25 cellular contexts compared by ENCODE assay signal in the genomic region with DNA sequence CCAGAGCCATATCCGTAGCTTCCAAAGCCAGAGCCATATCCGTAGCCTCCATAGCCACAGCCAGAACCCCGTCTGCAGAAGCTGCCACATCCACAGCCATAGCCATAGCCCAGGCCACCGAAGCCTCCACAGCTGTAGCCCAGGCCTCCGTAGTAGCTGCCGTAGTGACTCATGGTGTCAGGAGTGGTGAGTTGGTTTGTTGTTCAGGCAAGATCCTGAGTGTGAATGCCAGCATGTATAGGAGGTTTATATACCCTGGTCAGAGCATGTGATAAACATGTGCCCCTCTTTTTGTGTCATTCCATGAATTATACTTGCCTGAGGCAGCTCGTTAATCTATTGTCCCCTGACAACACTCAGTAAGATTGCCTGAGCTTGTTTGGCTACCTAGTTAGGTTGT. TPM values are rescaled to one million over a fixed set of nuclear protein-coding genes. Genes with fewer than 3 reads are reported as not detected.
"Had no signal": no experiment of that assay in that cellular context is flagged by ENCODE, and none has a peak within 500 bp of the region (broad histone marks: within the 10 kb centered on the region; RNA-seq: fewer than 3 reads in every experiment).

KRTAP19-1 (minus strand) TSS at position 223 of the 400 bp plus-strand sequence; CDS start at position 173, 50 bp downstream.

- H3K27ac ChIP-seq: cardiac muscle cell, thyroid gland had no signal

- ATAC-seq: activated CD8-positive, alpha-beta memory T cell treated with anti-CD3 and anti-CD28 coated beads, Interleukin-2, amount 10 ng/mL, durations not matched to agents 7 days and 5 days; activated T-helper 17 cell treated with anti-CD3 and anti-CD28 coated beads, Interleukin-2, amount 50 U/mL, for 72 hours; naive thymus-derived CD8-positive, alpha-beta T cell; sciatic nerve; stimulated activated naive B cell treated with anti-CD40 and anti-IgM and Interleukin-4, amounts not matched to agents 10 μg/mL and 1 μg/mL and 100 μg/mL, for 72 hours; T-cell had no signal

- H3K9me3 ChIP-seq: thyroid gland had no signal

- H3K27me3 ChIP-seq: cardiac muscle cell, thyroid gland had no signal

- DNase-seq: activated CD4-positive, alpha-beta memory T cell treated with anti-CD3 and anti-CD28 coated beads, Interleukin-2, amount 10 ng/mL, durations not matched to agents 7 days and 5 days; activated CD4-positive, alpha-beta T cell treated with anti-CD3 and anti-CD28 coated beads for 48 hours; activated CD4-positive, CD25-positive, alpha-beta regulatory T cell; activated CD8-positive, alpha-beta memory T cell treated with anti-CD3 and anti-CD28 coated beads, Interleukin-2, amount 10 ng/mL, durations not matched to agents 7 days and 5 days; activated naive CD4-positive, alpha-beta T cell; activated naive CD8-positive, alpha-beta T cell treated with anti-CD3 and anti-CD28 coated beads for 36 hours; activated T-cell treated with anti-CD3 and anti-CD28 coated beads, Interleukin-2, amount 50 U/mL, for 1 hour; amniotic stem cell; effector memory CD4-positive, alpha-beta T cell; foreskin fibroblast; kidney glomerular epithelial cell; mesendoderm; naive thymus-derived CD8-positive, alpha-beta T cell; stimulated activated naive B cell treated with anti-CD40 and anti-IgM and Interleukin-4, amounts not matched to agents 10 μg/mL and 1 μg/mL and 100 μg/mL, for 72 hours; T-cell; thyroid gland had no signal

- H3K4me1 ChIP-seq: thyroid gland had no signal

- H3K4me3 ChIP-seq: cardiac muscle cell, thyroid gland had no signal

- H3K36me3 ChIP-seq: cardiac muscle cell, thyroid gland had no signal

RNA-seq across cellular contexts. Expression of gene KRTAP19-1, which starts in this region (rescaled TPM):
- total RNA-seq: activated CD4-positive, alpha-beta memory T cell treated with anti-CD3 and anti-CD28 coated beads, Interleukin-2, amount 10 ng/mL, durations not matched to agents 7 days and 5 days; activated CD8-positive, alpha-beta memory T cell treated with anti-CD3 and anti-CD28 coated beads, Interleukin-2, amount 10 ng/mL, durations not matched to agents 7 days and 5 days; activated naive CD8-positive, alpha-beta T cell treated with anti-CD3 and anti-CD28 coated beads for 36 hours; activated T-helper 17 cell treated with anti-CD3 and anti-CD28 coated beads, Interleukin-2, amount 50 U/mL, for 72 hours; cardiac muscle cell; chondrocyte; endothelial cell of umbilical vein; naive thymus-derived CD8-positive, alpha-beta T cell; osteocyte; pulmonary artery endothelial cell; sciatic nerve; subcutaneous adipose tissue; T-cell; thyroid gland; urinary bladder had no signal
- polyA plus RNA-seq: cardiac muscle cell; endothelial cell of umbilical vein; naive thymus-derived CD8-positive, alpha-beta T cell; urinary bladder had no signal
